16 cellular contexts compared by ENCODE assay signal in the genomic region with DNA sequence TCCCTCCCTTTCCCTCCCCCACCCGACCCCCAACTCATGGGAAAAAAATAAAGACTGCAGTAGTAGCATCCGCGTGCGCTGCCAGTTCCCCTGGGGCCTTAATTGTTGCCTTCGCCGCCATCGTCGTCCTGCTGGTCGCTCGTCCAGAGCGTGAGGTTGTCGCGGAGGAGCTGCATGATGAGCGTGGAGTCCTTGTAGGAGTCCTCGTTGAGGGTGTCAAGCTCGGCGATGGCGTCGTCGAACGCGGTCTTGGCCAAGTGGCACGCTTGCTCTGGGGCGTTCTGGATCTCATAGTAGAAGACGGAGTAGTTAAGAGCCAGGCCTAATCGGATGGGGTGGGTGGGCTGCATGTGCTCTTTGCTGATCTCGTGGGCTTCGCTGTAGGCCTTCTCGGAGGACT.
"Had no signal": no experiment of that assay in that cellular context is flagged by ENCODE, and none has a peak within 500 bp of the region (broad histone marks: within the 10 kb centered on the region; RNA-seq: fewer than 3 reads in every experiment).

No MANE protein-coding gene starts in this region.

- FAIRE-seq: colon, kidney had no signal

- H3K4me3 ChIP-seq: right lobe of liver, tibial artery had no signal

- H3K9me3 ChIP-seq: right lobe of liver, tibial artery had no signal

- ATAC-seq: foreskin keratinocyte had no signal

- DNase-seq: activated CD4-positive, alpha-beta T cell treated with anti-CD3 and anti-CD28 coated beads, Interleukin-2, amount 50 U/mL, for 1 hour; activated CD4-positive, CD25-positive, alpha-beta regulatory T cell treated with anti-CD3 and anti-CD28 coated beads, Interleukin-2, amount 50 U/mL, for 72 hours; activated CD8-positive, alpha-beta memory T cell treated with anti-CD3 and anti-CD28 coated beads, Interleukin-2, amount 50 U/mL, for 4 hours; activated gamma-delta T cell; caudate nucleus; foreskin keratinocyte; kidney; stimulated activated CD4-positive, alpha-beta T cell treated with anti-CD3 and anti-CD28 coated beads, Interleukin-4, amount 100 ng/mL, for 4 hours; stimulated activated naive CD4-positive, alpha-beta T cell; substantia nigra; T1000; tibial artery had no signal

- H3K4me1 ChIP-seq: foreskin keratinocyte had no signal

- H3K27ac ChIP-seq: foreskin keratinocyte, right lobe of liver, tibial artery, VCaP had no signal

- H3K27me3 ChIP-seq: dorsolateral prefrontal cortex, foreskin keratinocyte, right lobe of liver, tibial artery had no signal
